Comparison of ENCODE assay signal across 18 cellular contexts in genomic region chr13:66875264-66875663, GRCh38.
DNase-seq lines count a peak whose midpoint lies in the region; ATAC-seq lines count a peak whose summit lies in the region.
"Had no signal": no experiment of that assay in that cellular context is flagged by ENCODE, and none has a peak within 500 bp of the region (broad histone marks: within the 10 kb centered on the region; RNA-seq: fewer than 3 reads in every experiment).

No MANE protein-coding gene starts in this region.

- H3K79me2 ChIP-seq in Karpas-422 (ENCODE audit: low read length), result no peaks in the 10 kb centered on the region

- H3K4me2 ChIP-seq in Karpas-422 (ENCODE audit: low read depth, low read length, poor library complexity, severe bottlenecking), result no peak overlapping the region
- H3K4me2 ChIP-seq: KMS-11 had no signal

- H3K9me3 ChIP-seq in Karpas-422 (ENCODE audit: low read length), result peaks cover 3% of the 10 kb centered on the region; the same call in 1 of the 2 replicates

- no peaks in the 10 kb centered on the region for H3K4me1 Mint-ChIP-seq in activated CD4-positive, alpha-beta T cell treated with anti-CD3 and anti-CD28 coated beads for 36 hours
- H3K4me1 Mint-ChIP-seq: CD8-positive, alpha-beta memory T cell had no signal

- H3K27me3 ChIP-seq in Karpas-422 (ENCODE audit: low read length), result no peaks in the 10 kb centered on the region

- intact Hi-C loops in activated CD4-positive, alpha-beta T cell treated with anti-CD3 and anti-CD28 coated beads for 36 hours (cut with DNase I, micrococcal nuclease), result no loop called here

- CTCF ChIA-PET in activated CD4-positive, alpha-beta T cell treated with anti-CD3 and anti-CD28 coated beads for 36 hours (lab: Charles Lee), result no interaction called here

- H3K9me2 ChIP-seq in Karpas-422 (replicated peaks; ENCODE audit: insufficient read depth, low read length), result no peaks in the 10 kb centered on the region

- POLR2A ChIA-PET in activated CD4-positive, alpha-beta T cell treated with anti-CD3 and anti-CD28 coated beads for 36 hours (lab: Charles Lee), result no interaction called here

- H3K4me1 ChIP-seq in Karpas-422 (ENCODE audit: low read length), result no peaks in the 10 kb centered on the region

- H3K27me3 Mint-ChIP-seq in activated CD4-positive, alpha-beta T cell treated with anti-CD3 and anti-CD28 coated beads for 36 hours, result no peaks in the 10 kb centered on the region
- H3K27me3 Mint-ChIP-seq: CD8-positive, alpha-beta memory T cell had no signal

- DNase-seq in Karpas-422 (no peak), NCI-H1694 (lab: John Stamatoyannopoulos, UW) (peak; percentile 28), NCI-H748 treated with DMSO at 0.1 percent for 48 hours (lab: John Stamatoyannopoulos, UW) (peak; percentile 54), superior temporal gyrus (ENCODE audit: extremely low spot score) (peak; percentile 29), DMS 273 treated with DMSO at 0.1 percent for 48 hours (lab: John Stamatoyannopoulos, UW) (no peak), inferior parietal cortex (ENCODE audit: extremely low spot score) (no peak)
- no peak for DNase-seq in activated CD4-positive, alpha-beta T cell treated with anti-CD3 and anti-CD28 coated beads for 36 hours
- DNase-seq: ACHN; C1 segment of cervical spinal cord; CD8-positive, alpha-beta memory T cell; DND-41; HFFc6; NCI-H187; NCI-H226; NCI-H526; SHP77 had no signal

- no peak overlapping the region for H3K27ac ChIP-seq in Karpas-422 (ENCODE audit: low read length)
- H3K27ac ChIP-seq: KMS-11, SK-N-MC had no signal

- no peaks in the 10 kb centered on the region for H3K36me3 Mint-ChIP-seq in activated CD4-positive, alpha-beta T cell treated with anti-CD3 and anti-CD28 coated beads for 36 hours (ENCODE audit: low read depth)
- H3K36me3 Mint-ChIP-seq: CD8-positive, alpha-beta memory T cell had no signal

- no peak overlapping the region for H3K9ac ChIP-seq in Karpas-422 (ENCODE audit: low read length)
- H3K9ac ChIP-seq: KMS-11 had no signal

- H4K20me1 ChIP-seq in Karpas-422 (ENCODE audit: insufficient read depth, low read depth, low read length), result no peaks in the 10 kb centered on the region

- H3K4me3 Mint-ChIP-seq in activated CD4-positive, alpha-beta T cell treated with anti-CD3 and anti-CD28 coated beads for 36 hours, result no peak overlapping the region
- H3K4me3 Mint-ChIP-seq: CD8-positive, alpha-beta memory T cell; HFFc6 had no signal

- H3K4me3 ChIP-seq in Karpas-422 (ENCODE audit: low read length), result no peak overlapping the region
- H3K4me3 ChIP-seq: SK-N-MC had no signal

- ATAC-seq in activated CD4-positive, alpha-beta T cell treated with anti-CD3 and anti-CD28 coated beads for 36 hours, result no peak

- peak overlapping the region; percentile 15; the same call in 1 of the 2 replicates for H2AFZ ChIP-seq in Karpas-422 (ENCODE audit: low read length)

- no peaks in the 10 kb centered on the region for H3K36me3 ChIP-seq in Karpas-422 (ENCODE audit: insufficient read depth, low read length)

- H3K27ac Mint-ChIP-seq in activated CD4-positive, alpha-beta T cell treated with anti-CD3 and anti-CD28 coated beads for 36 hours, result no peak overlapping the region
- H3K27ac Mint-ChIP-seq: CD8-positive, alpha-beta memory T cell; HFFc6 had no signal

- no peaks in the 10 kb centered on the region for H3K9me3 Mint-ChIP-seq in activated CD4-positive, alpha-beta T cell treated with anti-CD3 and anti-CD28 coated beads for 36 hours (ENCODE audit: low read depth)

Comparison
In these comparisons a context has a peak if more than half of its experiments do, and no peak if none do; other contexts are left out.
1. DNase-seq: peak in NCI-H1694 (single experiment), NCI-H748 treated with DMSO at 0.1 percent for 48 hours (single experiment) and superior temporal gyrus (single experiment); none in Karpas-422 (single experiment), DMS 273 treated with DMSO at 0.1 percent for 48 hours (single experiment), inferior parietal cortex (single experiment) and activated CD4-positive, alpha-beta T cell treated with anti-CD3 and anti-CD28 coated beads for 36 hours (single experiment).